ENCODE assay signal across 42 cellular contexts in the genomic region with DNA sequence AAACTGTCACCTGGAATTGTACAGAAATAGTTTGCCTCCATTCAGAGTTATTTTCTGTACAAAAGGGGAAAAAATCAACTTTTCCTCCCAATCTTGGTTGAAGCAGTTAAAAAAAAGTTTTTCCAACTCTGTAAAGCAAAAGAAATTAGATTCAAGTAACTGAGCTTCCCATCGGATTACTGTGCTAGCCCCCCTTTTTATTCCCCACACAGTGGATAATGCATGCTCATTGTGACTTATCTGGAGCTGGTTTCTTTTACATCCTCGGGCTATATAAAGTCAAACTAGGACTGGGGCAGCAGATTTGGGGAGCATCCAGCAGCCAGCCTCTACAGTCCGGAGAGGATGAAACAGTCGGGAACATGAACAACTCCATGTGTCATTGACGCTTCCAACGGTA. TPM values are rescaled to one million over a fixed set of nuclear protein-coding genes. Genes with fewer than 3 reads are reported as not detected.
"Had no signal": no experiment of that assay in that cellular context is flagged by ENCODE, and none has a peak within 500 bp of the region (broad histone marks: within the 10 kb centered on the region; RNA-seq: fewer than 3 reads in every experiment).

A gene (plus strand): TSS at position 301 of the 400 bp plus-strand sequence. CDS start 335 bp downstream, outside the sequence.

- H3K36me3 ChIP-seq: adrenal gland, ascending aorta, brain microvascular endothelial cell, breast epithelium, cardiac muscle cell had no signal

- FAIRE-seq: astrocyte, bronchial epithelial cell, colon had no signal

- H3K4me1 Mint-ChIP-seq: activated naive CD4-positive, alpha-beta T cell treated with anti-CD3 and anti-CD28 coated beads, Interleukin-2, amount 10 ng/mL, durations not matched to agents 7 days and 5 days; activated naive CD4-positive, alpha-beta T cell treated with anti-CD3 and anti-CD28 coated beads, Interleukin-2, amount 50 U/mL, for 24 hours; activated naive CD8-positive, alpha-beta T cell treated with anti-CD3 and anti-CD28 coated beads for 36 hours; activated naive CD8-positive, alpha-beta T cell treated with anti-CD3 and anti-CD28 coated beads, Interleukin-2, amount 10 ng/mL, durations not matched to agents 7 days and 5 days; activated naive CD8-positive, alpha-beta T cell treated with anti-CD3 and anti-CD28 coated beads, Interleukin-2, amount 50 U/mL, for 24 hours; activated T-helper 17 cell treated with anti-CD3 and anti-CD28 coated beads, Interleukin-2, amount 50 U/mL, for 72 hours; central memory CD8-positive, alpha-beta T cell had no signal

- H3K4me3 Mint-ChIP-seq: activated naive CD4-positive, alpha-beta T cell treated with anti-CD3 and anti-CD28 coated beads for 36 hours; activated naive CD4-positive, alpha-beta T cell treated with anti-CD3 and anti-CD28 coated beads, Interleukin-2, amount 10 ng/mL, durations not matched to agents 7 days and 5 days; activated naive CD4-positive, alpha-beta T cell treated with anti-CD3 and anti-CD28 coated beads, Interleukin-2, amount 50 U/mL, for 24 hours; activated naive CD8-positive, alpha-beta T cell; activated naive CD8-positive, alpha-beta T cell treated with anti-CD3 and anti-CD28 coated beads for 36 hours; activated naive CD8-positive, alpha-beta T cell treated with anti-CD3 and anti-CD28 coated beads, Interleukin-2, amount 10 ng/mL, durations not matched to agents 7 days and 5 days; activated naive CD8-positive, alpha-beta T cell treated with anti-CD3 and anti-CD28 coated beads, Interleukin-2, amount 50 U/mL, for 24 hours; activated T-cell treated with anti-CD3 and anti-CD28 coated beads, Interleukin-2, amount 50 U/mL, for 4 hours; activated T-cell treated with anti-CD3 and anti-CD28 coated beads, Interleukin-2, amount 50 U/mL, for 72 hours; activated T-helper 1 cell treated with anti-CD3 and anti-CD28 coated beads, Interleukin-12 subunit alpha, Interleukin-12 subunit beta, Interleukin-2, Interleukin-4 antibody, amounts not matched to agents 30 ng/mL and 10 ng/mL and 1 ng/mL, durations not matched to agents 14 hours and 24 hours and 36 hours; activated T-helper 17 cell treated with anti-CD3 and anti-CD28 coated beads, Interleukin-2, amount 50 U/mL, for 72 hours; brain; central memory CD8-positive, alpha-beta T cell had no signal

- H3K36me3 Mint-ChIP-seq: activated naive CD4-positive, alpha-beta T cell treated with anti-CD3 and anti-CD28 coated beads, Interleukin-2, amount 10 ng/mL, durations not matched to agents 7 days and 5 days; activated naive CD4-positive, alpha-beta T cell treated with anti-CD3 and anti-CD28 coated beads, Interleukin-2, amount 50 U/mL, for 24 hours; activated naive CD4-positive, alpha-beta T cell treated with anti-CD3 and anti-CD28 coated beads, Interleukin-2, amount 50 U/mL, for 72 hours; activated naive CD8-positive, alpha-beta T cell; activated naive CD8-positive, alpha-beta T cell treated with anti-CD3 and anti-CD28 coated beads for 36 hours; activated naive CD8-positive, alpha-beta T cell treated with anti-CD3 and anti-CD28 coated beads, Interleukin-2, amount 10 ng/mL, durations not matched to agents 7 days and 5 days; brain had no signal

- H3K9me3 ChIP-seq: adrenal gland, ascending aorta, body of pancreas, breast epithelium had no signal

- H3K27ac Mint-ChIP-seq: activated naive CD4-positive, alpha-beta T cell treated with anti-CD3 and anti-CD28 coated beads for 36 hours; activated naive CD4-positive, alpha-beta T cell treated with anti-CD3 and anti-CD28 coated beads, Interleukin-2, amount 10 ng/mL, durations not matched to agents 7 days and 5 days; activated naive CD4-positive, alpha-beta T cell treated with anti-CD3 and anti-CD28 coated beads, Interleukin-2, amount 50 U/mL, for 24 hours; activated naive CD4-positive, alpha-beta T cell treated with anti-CD3 and anti-CD28 coated beads, Interleukin-2, amount 50 U/mL, for 72 hours; activated naive CD8-positive, alpha-beta T cell; activated naive CD8-positive, alpha-beta T cell treated with anti-CD3 and anti-CD28 coated beads for 36 hours; activated naive CD8-positive, alpha-beta T cell treated with anti-CD3 and anti-CD28 coated beads, Interleukin-2, amount 10 ng/mL, durations not matched to agents 7 days and 5 days; activated naive CD8-positive, alpha-beta T cell treated with anti-CD3 and anti-CD28 coated beads, Interleukin-2, amount 50 U/mL, for 24 hours; activated T-cell treated with anti-CD3 and anti-CD28 coated beads, Interleukin-2, amount 50 U/mL, for 72 hours; activated T-helper 1 cell treated with anti-CD3 and anti-CD28 coated beads, Interleukin-12 subunit alpha, Interleukin-12 subunit beta, Interleukin-2, Interleukin-4 antibody, amounts not matched to agents 30 ng/mL and 10 ng/mL and 1 ng/mL, durations not matched to agents 14 hours and 24 hours and 36 hours; activated T-helper 17 cell treated with anti-CD3 and anti-CD28 coated beads, Interleukin-2, amount 50 U/mL, for 72 hours; activated T-helper 2 cell treated with anti-CD3 and anti-CD28 coated beads, Interferon-gamma antibody, Interleukin-2, Interleukin-4, amounts not matched to agents 10 μg/mL and 5 μg/mL and 100 μg/mL, durations not matched to agents 14 hours and 24 hours and 36 hours; brain had no signal

- H3K4me3 ChIP-seq: adrenal gland, ascending aorta, body of pancreas, breast epithelium, cardiac muscle cell had no signal

- H3K27ac ChIP-seq: adrenal gland, ascending aorta, body of pancreas, brain microvascular endothelial cell, breast epithelium, cardiac muscle cell had no signal

- H3K9me3 Mint-ChIP-seq: activated naive CD4-positive, alpha-beta T cell treated with anti-CD3 and anti-CD28 coated beads for 36 hours; activated naive CD4-positive, alpha-beta T cell treated with anti-CD3 and anti-CD28 coated beads, Interleukin-2, amount 10 ng/mL, durations not matched to agents 7 days and 5 days; activated naive CD4-positive, alpha-beta T cell treated with anti-CD3 and anti-CD28 coated beads, Interleukin-2, amount 50 U/mL, for 24 hours; activated naive CD4-positive, alpha-beta T cell treated with anti-CD3 and anti-CD28 coated beads, Interleukin-2, amount 50 U/mL, for 72 hours; activated naive CD8-positive, alpha-beta T cell treated with anti-CD3 and anti-CD28 coated beads for 36 hours; activated naive CD8-positive, alpha-beta T cell treated with anti-CD3 and anti-CD28 coated beads, Interleukin-2, amount 10 ng/mL, durations not matched to agents 7 days and 5 days; activated naive CD8-positive, alpha-beta T cell treated with anti-CD3 and anti-CD28 coated beads, Interleukin-2, amount 50 U/mL, for 24 hours; activated T-cell treated with anti-CD3 and anti-CD28 coated beads, Interleukin-2, amount 50 U/mL, for 4 hours; activated T-helper 1 cell treated with anti-CD3 and anti-CD28 coated beads, Interleukin-12 subunit alpha, Interleukin-12 subunit beta, Interleukin-2, Interleukin-4 antibody, amounts not matched to agents 30 ng/mL and 10 ng/mL and 1 ng/mL, durations not matched to agents 14 hours and 24 hours and 36 hours; activated T-helper 17 cell treated with anti-CD3 and anti-CD28 coated beads, Interleukin-2, amount 50 U/mL, for 72 hours; activated T-helper 2 cell treated with anti-CD3 and anti-CD28 coated beads, Interferon-gamma antibody, Interleukin-2, Interleukin-4, amounts not matched to agents 10 μg/mL and 5 μg/mL and 100 μg/mL, durations not matched to agents 14 hours and 24 hours and 36 hours had no signal

- ATAC-seq: activated naive CD4-positive, alpha-beta T cell treated with anti-CD3 and anti-CD28 coated beads, Interleukin-2, amount 50 U/mL, for 72 hours; activated naive CD8-positive, alpha-beta T cell treated with anti-CD3 and anti-CD28 coated beads, Interleukin-2, amount 50 U/mL, for 24 hours; activated T-cell treated with anti-CD3 and anti-CD28 coated beads, Interleukin-2, amount 50 U/mL, for 4 hours; activated T-cell treated with anti-CD3 and anti-CD28 coated beads, Interleukin-2, amount 50 U/mL, for 72 hours; activated T-helper 17 cell treated with anti-CD3 and anti-CD28 coated beads, Interleukin-2, amount 50 U/mL, for 72 hours; body of pancreas had no signal

- H3K27me3 ChIP-seq: adrenal gland, ascending aorta, body of pancreas, brain microvascular endothelial cell, breast epithelium, cardiac muscle cell had no signal

- H3K4me1 ChIP-seq: adrenal gland, ascending aorta, body of pancreas, breast epithelium had no signal

- DNase-seq: activated effector memory CD4-positive, alpha-beta T cell treated with anti-CD3 and anti-CD28 coated beads, Interleukin-2, amount 50 U/mL, for 16 hours; activated effector memory CD4-positive, alpha-beta T cell treated with Interleukin-2 at 50 U/mL for 16 hours; activated gamma-delta T cell; activated gamma-delta T cell treated with Interleukin-2 at 50 U/mL for 16 hours; activated naive CD4-positive, alpha-beta T cell; activated naive CD4-positive, alpha-beta T cell treated with anti-CD3 and anti-CD28 coated beads for 36 hours; activated naive CD4-positive, alpha-beta T cell treated with anti-CD3 and anti-CD28 coated beads, Interleukin-2, amount 10 ng/mL, durations not matched to agents 7 days and 5 days; activated naive CD4-positive, alpha-beta T cell treated with anti-CD3 and anti-CD28 coated beads, Interleukin-2, amount 50 U/mL, for 16 hours; activated naive CD4-positive, alpha-beta T cell treated with Interleukin-2 at 50 U/mL for 16 hours; activated naive CD8-positive, alpha-beta T cell treated with anti-CD3 and anti-CD28 coated beads for 36 hours; activated naive CD8-positive, alpha-beta T cell treated with anti-CD3 and anti-CD28 coated beads, Interleukin-2, amount 10 ng/mL, durations not matched to agents 7 days and 5 days; activated naive CD8-positive, alpha-beta T cell treated with anti-CD3 and anti-CD28 coated beads, Interleukin-2, amount 50 U/mL, for 24 hours; activated T-cell treated with anti-CD3 and anti-CD28 coated beads, Interleukin-2, amount 50 U/mL, for 4 hours; activated T-cell treated with anti-CD3 and anti-CD28 coated beads, Interleukin-2, amount 50 U/mL, for 48 hours; activated T-cell treated with anti-CD3 and anti-CD28 coated beads, Interleukin-2, amount 50 U/mL, for 72 hours; adrenal gland; amniotic stem cell; amygdala; anterior cingulate cortex; aorta; body of pancreas; brain microvascular endothelial cell; caudate nucleus; central memory CD4-positive, alpha-beta T cell; cerebellar nuclear complex had no signal

RNA-seq across cellular contexts. Expression of the gene that starts here (rescaled TPM):
- total RNA-seq: activated naive CD4-positive, alpha-beta T cell treated with anti-CD3 and anti-CD28 coated beads for 36 hours; activated naive CD4-positive, alpha-beta T cell treated with anti-CD3 and anti-CD28 coated beads, Interleukin-2, amount 50 U/mL, for 72 hours; activated naive CD8-positive, alpha-beta T cell treated with anti-CD3 and anti-CD28 coated beads for 36 hours; activated naive CD8-positive, alpha-beta T cell treated with anti-CD3 and anti-CD28 coated beads, Interleukin-2, amount 10 ng/mL, durations not matched to agents 7 days and 5 days; activated T-cell treated with anti-CD3 and anti-CD28 coated beads, Interleukin-2, amount 50 U/mL, for 4 hours; activated T-cell treated with anti-CD3 and anti-CD28 coated beads, Interleukin-2, amount 50 U/mL, for 72 hours; activated T-helper 1 cell treated with anti-CD3 and anti-CD28 coated beads, Interleukin-12 subunit alpha, Interleukin-12 subunit beta, Interleukin-2, Interleukin-4 antibody, amounts not matched to agents 30 ng/mL and 10 ng/mL and 1 ng/mL, durations not matched to agents 14 hours and 24 hours and 36 hours; activated T-helper 17 cell treated with anti-CD3 and anti-CD28 coated beads, Interleukin-2, amount 50 U/mL, for 72 hours; activated T-helper 2 cell treated with anti-CD3 and anti-CD28 coated beads, Interferon-gamma antibody, Interleukin-2, Interleukin-4, amounts not matched to agents 10 μg/mL and 5 μg/mL and 100 μg/mL, durations not matched to agents 14 hours and 24 hours and 36 hours; adrenal gland; aorta; ascending aorta; astrocyte; body of pancreas; breast epithelium; bronchial epithelial cell; cardiac muscle cell; cardiac septum; cerebellum; chondrocyte had no signal
- polyA plus RNA-seq: adrenal gland, aorta, cardiac muscle cell had no signal
